1 cellular context compared by ENCODE assay signal in genomic region chr10:6401562-6402348, GRCh38.
A peak's percentile ranks its signal among the peaks of the same experiment; 100 is the strongest.
TF ChIP-seq lines count a peak whose summit lies in the region.

No MANE protein-coding gene starts in this region.

TF ChIP-seq in IMR-90, 13 proteins besides CTCF, POLR2A, EP300 and RAD21 (continued from another document):
- TF ChIP-seq RFX5 (IDR thresholded peaks at IDR 0.05; ENCODE audit: low read depth, low read length) (no peak), MAZ (IDR thresholded peaks at IDR 0.05; ENCODE audit: borderline replicate concordance, low read depth, low read length) (0 out of 2 replicates have a peak, but pooled peaks have one; percentile 49), NFE2L2 (IDR thresholded peaks at IDR 0.05; ENCODE audit: low read depth, low read length) (peak; percentile 97), BHLHE40 (IDR thresholded peaks at IDR 0.05; ENCODE audit: low read depth, low read length) (no peak), SMC3 (IDR thresholded peaks at IDR 0.05; ENCODE audit: low read depth, low read length) (peak; percentile 87)
TF ChIP-seq in IMR-90: peak in this region for 5.
